In the genomic region with DNA sequence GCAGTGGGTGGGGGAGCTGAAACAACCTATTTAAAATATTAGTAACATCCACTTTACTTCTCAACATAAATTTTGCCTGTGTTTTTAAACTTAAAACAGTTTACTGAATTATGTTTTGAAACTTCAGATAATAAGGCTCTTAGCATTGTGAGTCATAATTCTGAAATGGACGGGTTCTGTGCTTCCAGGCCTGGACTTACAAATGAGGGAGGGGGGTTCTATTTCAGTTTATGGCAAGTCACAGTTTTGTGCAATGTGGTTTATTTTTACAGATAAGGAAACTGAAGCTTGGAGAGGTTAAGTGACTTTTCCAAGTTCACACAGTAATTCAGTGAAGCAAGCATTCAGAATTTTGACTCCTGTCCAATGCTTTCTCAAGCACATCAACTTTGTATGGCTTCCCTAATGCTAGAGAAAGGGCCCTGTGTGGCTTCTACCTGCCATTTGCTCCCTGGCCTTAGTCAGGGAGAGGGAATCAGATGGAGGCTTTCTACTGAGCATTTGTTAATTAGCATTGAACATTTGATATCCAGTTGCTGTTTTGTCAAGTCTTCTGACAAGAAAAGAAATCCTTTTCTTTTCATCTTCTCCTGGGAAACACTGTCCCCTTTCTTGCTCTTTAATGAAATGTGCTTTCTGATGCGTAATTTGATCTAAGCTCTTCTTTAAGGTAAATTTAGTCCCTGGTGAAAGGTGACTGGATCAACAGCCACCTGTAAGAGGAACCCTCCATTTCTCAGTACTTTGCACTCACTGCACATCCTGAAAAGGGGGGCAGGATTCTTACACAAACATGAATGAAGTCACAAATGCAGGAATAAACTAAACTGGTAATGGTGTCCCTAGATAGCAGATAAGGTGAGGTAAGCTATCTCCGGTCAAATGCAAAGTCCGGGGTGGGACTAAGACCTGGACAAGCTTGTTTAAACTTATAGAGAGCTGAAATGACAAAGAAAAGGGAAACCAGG, we compare ENCODE assay signal across 13 cellular contexts.
A peak's percentile ranks its signal among the peaks of the same experiment; 100 is the strongest.
DNase-seq lines count a peak whose midpoint lies in the region; ATAC-seq and TF ChIP-seq lines count a peak whose summit lies in the region.
"Had no signal": no experiment of that assay in that cellular context is flagged by ENCODE, and none has a peak within 500 bp of the region (broad histone marks: within the 10 kb centered on the region; RNA-seq: fewer than 3 reads in every experiment).

No MANE protein-coding gene starts in this region.

- H3K4me3 ChIP-seq in choroid plexus epithelial cell (ENCODE audit: low read depth, low read length) (no peak overlapping the region), neutrophil (ENCODE audit: low read depth in 1 of 2, low read length in 1 of 2) (no peak overlapping the region)
- H3K4me3 ChIP-seq: spleen, thoracic aorta had no signal

- peaks cover 33 to 37% of the 10 kb centered on the region in 2 experiments for H3K4me1 ChIP-seq in neutrophil (ENCODE audit: control insufficient read depth in 1 of 2, insufficient read depth in 1 of 2, low read depth in 1 of 2, low read length in 1 of 2)

- no peaks in the 10 kb centered on the region for H3K36me3 ChIP-seq in neutrophil
- H3K36me3 ChIP-seq: spleen, thoracic aorta had no signal

- TF ChIP-seq CTCF in choroid plexus epithelial cell (conservative IDR thresholded peaks at IDR 0.05; ENCODE audit: low read depth, low read length) (no peak), neutrophil (IDR thresholded peaks at IDR 0.05) (no peak)

- DNase-seq in NCI-H1417 (lab: John Stamatoyannopoulos, UW) = peak in 2 of 3 experiments; percentile 44 to 53
- DNase-seq in NCI-H1417 treated with DMSO at 0.1 percent for 48 hours (lab: John Stamatoyannopoulos, UW) = no peak
- DNase-seq in NCI-H2196 treated with DMSO at 0.1 percent for 48 hours (lab: John Stamatoyannopoulos, UW; ENCODE audit: unreplicated experiment) = peak; percentile 20
- DNase-seq in choroid plexus epithelial cell (ENCODE audit: low read depth) = peak; percentile 73
- DNase-seq in hippocampal formation (lab: John Stamatoyannopoulos, UW) = no peak
- DNase-seq: activated naive CD4-positive, alpha-beta T cell treated with Interleukin-2 at 50 U/mL for 16 hours; Calu3; NCI-H1105; spleen had no signal

- H3K9me3 ChIP-seq in neutrophil = no peaks in the 10 kb centered on the region
- H3K9me3 ChIP-seq: spleen, thoracic aorta had no signal

- peak overlapping the region; percentile 42 for H3K27ac ChIP-seq in neutrophil
- H3K27ac ChIP-seq: spleen, thoracic aorta had no signal

- ATAC-seq in HG02852 (IDR thresholded peaks at IDR 0.05; ENCODE audit: unreplicated experiment) (no peak), HG03095 (IDR thresholded peaks at IDR 0.05; ENCODE audit: unreplicated experiment) (no peak)

- peaks cover 37% of the 10 kb centered on the region for H3K27me3 ChIP-seq in neutrophil

Comparison
In these comparisons a context has a peak if more than half of its experiments do, and no peak if none do; other contexts are left out.
1. DNase-seq: peak in NCI-H1417 (2 of 3), NCI-H2196 treated with DMSO at 0.1 percent for 48 hours (single experiment) and choroid plexus epithelial cell (single experiment); none in NCI-H1417 treated with DMSO at 0.1 percent for 48 hours (single experiment) and hippocampal formation (0 of 2).